Comparison of ENCODE assay signal across 20 cellular contexts in genomic region chr1:12899186-12899585, GRCh38. TPM values are rescaled to one million over a fixed set of nuclear protein-coding genes. Genes with fewer than 3 reads are reported as not detected.
"Had no signal": no experiment of that assay in that cellular context is flagged by ENCODE, and none has a peak within 500 bp of the region (broad histone marks: within the 10 kb centered on the region; RNA-seq: fewer than 3 reads in every experiment).

No MANE protein-coding gene starts in this region.

RNA-seq across cellular contexts. Expression of gene PRAMEF10, which starts 1.1 kb away (rescaled TPM):
- total RNA-seq: activated naive CD4-positive, alpha-beta T cell treated with anti-CD3 and anti-CD28 coated beads for 36 hours; activated naive CD4-positive, alpha-beta T cell treated with anti-CD3 and anti-CD28 coated beads, Interleukin-2, amount 50 U/mL, for 72 hours; activated naive CD8-positive, alpha-beta T cell treated with anti-CD3 and anti-CD28 coated beads for 36 hours; activated naive CD8-positive, alpha-beta T cell treated with anti-CD3 and anti-CD28 coated beads, Interleukin-2, amount 10 ng/mL, durations not matched to agents 7 days and 5 days; activated T-cell treated with anti-CD3 and anti-CD28 coated beads, Interleukin-2, amount 50 U/mL, for 4 hours; activated T-cell treated with anti-CD3 and anti-CD28 coated beads, Interleukin-2, amount 50 U/mL, for 72 hours; activated T-helper 1 cell treated with anti-CD3 and anti-CD28 coated beads, Interleukin-12 subunit alpha, Interleukin-12 subunit beta, Interleukin-2, Interleukin-4 antibody, amounts not matched to agents 30 ng/mL and 10 ng/mL and 1 ng/mL, durations not matched to agents 14 hours and 24 hours and 36 hours; activated T-helper 17 cell treated with anti-CD3 and anti-CD28 coated beads, Interleukin-2, amount 50 U/mL, for 72 hours; activated T-helper 2 cell treated with anti-CD3 and anti-CD28 coated beads, Interferon-gamma antibody, Interleukin-2, Interleukin-4, amounts not matched to agents 10 μg/mL and 5 μg/mL and 100 μg/mL, durations not matched to agents 14 hours and 24 hours and 36 hours; adrenal gland; aorta; ascending aorta; astrocyte; body of pancreas; breast epithelium; bronchial epithelial cell; cardiac muscle cell; cardiac septum; cerebellum; chondrocyte had no signal

RNA-seq across cellular contexts. Expression of gene PRAMEF4, which starts 13.2 kb away (rescaled TPM):
- total RNA-seq: activated naive CD4-positive, alpha-beta T cell treated with anti-CD3 and anti-CD28 coated beads for 36 hours; activated naive CD4-positive, alpha-beta T cell treated with anti-CD3 and anti-CD28 coated beads, Interleukin-2, amount 50 U/mL, for 72 hours; activated naive CD8-positive, alpha-beta T cell treated with anti-CD3 and anti-CD28 coated beads for 36 hours; activated naive CD8-positive, alpha-beta T cell treated with anti-CD3 and anti-CD28 coated beads, Interleukin-2, amount 10 ng/mL, durations not matched to agents 7 days and 5 days; activated T-cell treated with anti-CD3 and anti-CD28 coated beads, Interleukin-2, amount 50 U/mL, for 4 hours; activated T-cell treated with anti-CD3 and anti-CD28 coated beads, Interleukin-2, amount 50 U/mL, for 72 hours; activated T-helper 1 cell treated with anti-CD3 and anti-CD28 coated beads, Interleukin-12 subunit alpha, Interleukin-12 subunit beta, Interleukin-2, Interleukin-4 antibody, amounts not matched to agents 30 ng/mL and 10 ng/mL and 1 ng/mL, durations not matched to agents 14 hours and 24 hours and 36 hours; activated T-helper 17 cell treated with anti-CD3 and anti-CD28 coated beads, Interleukin-2, amount 50 U/mL, for 72 hours; activated T-helper 2 cell treated with anti-CD3 and anti-CD28 coated beads, Interferon-gamma antibody, Interleukin-2, Interleukin-4, amounts not matched to agents 10 μg/mL and 5 μg/mL and 100 μg/mL, durations not matched to agents 14 hours and 24 hours and 36 hours; adrenal gland; aorta; ascending aorta; astrocyte; body of pancreas; breast epithelium; bronchial epithelial cell; cardiac muscle cell; cardiac septum; cerebellum; chondrocyte had no signal

RNA-seq across cellular contexts. Expression of gene PRAMEF7, which starts 17.2 kb away (rescaled TPM):
- total RNA-seq: activated naive CD4-positive, alpha-beta T cell treated with anti-CD3 and anti-CD28 coated beads for 36 hours; activated naive CD4-positive, alpha-beta T cell treated with anti-CD3 and anti-CD28 coated beads, Interleukin-2, amount 50 U/mL, for 72 hours; activated naive CD8-positive, alpha-beta T cell treated with anti-CD3 and anti-CD28 coated beads for 36 hours; activated naive CD8-positive, alpha-beta T cell treated with anti-CD3 and anti-CD28 coated beads, Interleukin-2, amount 10 ng/mL, durations not matched to agents 7 days and 5 days; activated T-cell treated with anti-CD3 and anti-CD28 coated beads, Interleukin-2, amount 50 U/mL, for 4 hours; activated T-cell treated with anti-CD3 and anti-CD28 coated beads, Interleukin-2, amount 50 U/mL, for 72 hours; activated T-helper 1 cell treated with anti-CD3 and anti-CD28 coated beads, Interleukin-12 subunit alpha, Interleukin-12 subunit beta, Interleukin-2, Interleukin-4 antibody, amounts not matched to agents 30 ng/mL and 10 ng/mL and 1 ng/mL, durations not matched to agents 14 hours and 24 hours and 36 hours; activated T-helper 17 cell treated with anti-CD3 and anti-CD28 coated beads, Interleukin-2, amount 50 U/mL, for 72 hours; activated T-helper 2 cell treated with anti-CD3 and anti-CD28 coated beads, Interferon-gamma antibody, Interleukin-2, Interleukin-4, amounts not matched to agents 10 μg/mL and 5 μg/mL and 100 μg/mL, durations not matched to agents 14 hours and 24 hours and 36 hours; adrenal gland; aorta; ascending aorta; astrocyte; body of pancreas; breast epithelium; bronchial epithelial cell; cardiac muscle cell; cardiac septum; cerebellum; chondrocyte had no signal

RNA-seq across cellular contexts. Expression of gene PRAMEF2, which starts 42.3 kb away (rescaled TPM):
- total RNA-seq: activated naive CD4-positive, alpha-beta T cell treated with anti-CD3 and anti-CD28 coated beads for 36 hours; activated naive CD4-positive, alpha-beta T cell treated with anti-CD3 and anti-CD28 coated beads, Interleukin-2, amount 50 U/mL, for 72 hours; activated naive CD8-positive, alpha-beta T cell treated with anti-CD3 and anti-CD28 coated beads for 36 hours; activated naive CD8-positive, alpha-beta T cell treated with anti-CD3 and anti-CD28 coated beads, Interleukin-2, amount 10 ng/mL, durations not matched to agents 7 days and 5 days; activated T-cell treated with anti-CD3 and anti-CD28 coated beads, Interleukin-2, amount 50 U/mL, for 4 hours; activated T-cell treated with anti-CD3 and anti-CD28 coated beads, Interleukin-2, amount 50 U/mL, for 72 hours; activated T-helper 1 cell treated with anti-CD3 and anti-CD28 coated beads, Interleukin-12 subunit alpha, Interleukin-12 subunit beta, Interleukin-2, Interleukin-4 antibody, amounts not matched to agents 30 ng/mL and 10 ng/mL and 1 ng/mL, durations not matched to agents 14 hours and 24 hours and 36 hours; activated T-helper 17 cell treated with anti-CD3 and anti-CD28 coated beads, Interleukin-2, amount 50 U/mL, for 72 hours; activated T-helper 2 cell treated with anti-CD3 and anti-CD28 coated beads, Interferon-gamma antibody, Interleukin-2, Interleukin-4, amounts not matched to agents 10 μg/mL and 5 μg/mL and 100 μg/mL, durations not matched to agents 14 hours and 24 hours and 36 hours; adrenal gland; aorta; ascending aorta; astrocyte; body of pancreas; breast epithelium; bronchial epithelial cell; cardiac muscle cell; cardiac septum; cerebellum; chondrocyte had no signal

RNA-seq across cellular contexts. Expression of gene PRAMEF6, which starts 48.2 kb away (rescaled TPM):
- total RNA-seq: activated naive CD4-positive, alpha-beta T cell treated with anti-CD3 and anti-CD28 coated beads for 36 hours; activated naive CD4-positive, alpha-beta T cell treated with anti-CD3 and anti-CD28 coated beads, Interleukin-2, amount 50 U/mL, for 72 hours; activated naive CD8-positive, alpha-beta T cell treated with anti-CD3 and anti-CD28 coated beads for 36 hours; activated naive CD8-positive, alpha-beta T cell treated with anti-CD3 and anti-CD28 coated beads, Interleukin-2, amount 10 ng/mL, durations not matched to agents 7 days and 5 days; activated T-cell treated with anti-CD3 and anti-CD28 coated beads, Interleukin-2, amount 50 U/mL, for 4 hours; activated T-cell treated with anti-CD3 and anti-CD28 coated beads, Interleukin-2, amount 50 U/mL, for 72 hours; activated T-helper 1 cell treated with anti-CD3 and anti-CD28 coated beads, Interleukin-12 subunit alpha, Interleukin-12 subunit beta, Interleukin-2, Interleukin-4 antibody, amounts not matched to agents 30 ng/mL and 10 ng/mL and 1 ng/mL, durations not matched to agents 14 hours and 24 hours and 36 hours; activated T-helper 17 cell treated with anti-CD3 and anti-CD28 coated beads, Interleukin-2, amount 50 U/mL, for 72 hours; activated T-helper 2 cell treated with anti-CD3 and anti-CD28 coated beads, Interferon-gamma antibody, Interleukin-2, Interleukin-4, amounts not matched to agents 10 μg/mL and 5 μg/mL and 100 μg/mL, durations not matched to agents 14 hours and 24 hours and 36 hours; adrenal gland; aorta; ascending aorta; astrocyte; body of pancreas; breast epithelium; bronchial epithelial cell; cardiac muscle cell; cardiac septum; cerebellum; chondrocyte had no signal
